Comparison of ENCODE assay signal across 1 cellular context in genomic region chr1:18724801-18725200, GRCh38.
TF ChIP-seq lines count a peak whose summit lies in the region.

No MANE protein-coding gene starts in this region.

TF ChIP-seq in H1, 55 proteins besides CTCF, POLR2A, EP300 and RAD21 (continued from another document):
- no peak for TF ChIP-seq CHD1 (IDR thresholded peaks at IDR 0.05; ENCODE audit: low read depth, low read length)
- TF ChIP-seq SP1 (IDR thresholded peaks at IDR 0.05; ENCODE audit: low read depth, low read length): no peak
- TF ChIP-seq NRF1 (IDR thresholded peaks at IDR 0.05; ENCODE audit: low read depth, low read length): no peak
- no peak for TF ChIP-seq RFX5 (IDR thresholded peaks at IDR 0.05; ENCODE audit: borderline replicate concordance, low read depth, low read length)
- TF ChIP-seq KDM1A (IDR thresholded peaks at IDR 0.05; ENCODE audit: borderline replicate concordance, low read length): no peak
- no peak for TF ChIP-seq PHF8 (conservative IDR thresholded peaks at IDR 0.05; ENCODE audit: low read depth, low read length)
- TF ChIP-seq POLR2AphosphoS5 (IDR thresholded peaks at IDR 0.05; ENCODE audit: low read depth, low read length): no peak
- no peak for TF ChIP-seq BRCA1 (IDR thresholded peaks at IDR 0.05; ENCODE audit: low read depth, low read length)
- no peak for TF ChIP-seq MAFK (IDR thresholded peaks at IDR 0.05; ENCODE audit: low read depth, low read length)
